Comparison of ENCODE assay signal across 15 cellular contexts in genomic region chr13:99367106-99367616, GRCh38. TPM values are rescaled to one million over a fixed set of nuclear protein-coding genes. Genes with fewer than 3 reads are reported as not detected.
DNase-seq lines count a peak whose midpoint lies in the region; ATAC-seq and TF ChIP-seq lines count a peak whose summit lies in the region.
"Had no signal": no experiment of that assay in that cellular context is flagged by ENCODE, and none has a peak within 500 bp of the region (broad histone marks: within the 10 kb centered on the region; RNA-seq: fewer than 3 reads in every experiment).

No MANE protein-coding gene starts in this region.

- CTCF ChIA-PET in CD8-positive, alpha-beta memory T cell (lab: Charles Lee): interaction anchor here (0.8 to 3.4 kb wide), 17 partner anchors 8 to 191 kb away, joined by 3 to 21 read pairs (median 5); no protein-coding TSS in a partner anchor

- peak overlapping the region; percentile 44 for H3K27ac ChIP-seq in CD8-positive, alpha-beta memory T cell (ENCODE audit: low read depth, low read length)
- H3K27ac ChIP-seq in WERI-Rb-1 (no peak overlapping the region), osteoblast (ENCODE audit: low read depth, low read length) (no peak overlapping the region), left lung (no peak overlapping the region)
- H3K27ac ChIP-seq in effector memory CD4-positive, alpha-beta T cell (ENCODE audit: insufficient read depth, low read length, poor library complexity, severe bottlenecking): peak overlapping the region; percentile 58

- H3K4me3 ChIP-seq in CD8-positive, alpha-beta memory T cell (ENCODE audit: low read length): peak overlapping the region; percentile 42
- H3K4me3 ChIP-seq in WERI-Rb-1 (ENCODE audit: low read depth, low read length) (no peak overlapping the region), osteoblast (ENCODE audit: insufficient read depth, low read length) (no peak overlapping the region), left lung (no peak overlapping the region)
- H3K4me3 ChIP-seq in effector memory CD4-positive, alpha-beta T cell (ENCODE audit: insufficient read depth, low read depth, low read length, poor library complexity, severe bottlenecking): no peak overlapping the region

- peak overlapping the region; percentile 67 to 89 (median 77) for H3K4me3 Mint-ChIP-seq in CD8-positive, alpha-beta memory T cell
- H3K4me3 Mint-ChIP-seq in naive thymus-derived CD8-positive, alpha-beta T cell: peak overlapping the region; percentile 55 to 82 (median 74)

- no peaks in the 10 kb centered on the region for H3K36me3 ChIP-seq in CD8-positive, alpha-beta memory T cell (ENCODE audit: insufficient read depth, low read length)
- peaks cover 24% of the 10 kb centered on the region for H3K36me3 ChIP-seq in WERI-Rb-1
- H3K36me3 ChIP-seq in effector memory CD4-positive, alpha-beta T cell (ENCODE audit: control insufficient read depth, insufficient read depth, low read length): no peaks in the 10 kb centered on the region
- H3K36me3 ChIP-seq in osteoblast (ENCODE audit: insufficient read depth, low read length): no peaks in the 10 kb centered on the region
- H3K36me3 ChIP-seq in left lung: peaks cover 0 to 25% of the 10 kb centered on the region in 2 donors

- H3K27me3 Mint-ChIP-seq in CD8-positive, alpha-beta memory T cell: no peaks in the 10 kb centered on the region
- H3K27me3 Mint-ChIP-seq in naive thymus-derived CD8-positive, alpha-beta T cell: no peaks in the 10 kb centered on the region

- no peaks in the 10 kb centered on the region for H3K9me3 Mint-ChIP-seq in CD8-positive, alpha-beta memory T cell
- no peaks in the 10 kb centered on the region for H3K9me3 Mint-ChIP-seq in naive thymus-derived CD8-positive, alpha-beta T cell

- H3K27ac Mint-ChIP-seq in CD8-positive, alpha-beta memory T cell: peak overlapping the region; percentile 91 to 98 (median 96)
- peak overlapping the region; percentile 93 to 99 (median 96) for H3K27ac Mint-ChIP-seq in naive thymus-derived CD8-positive, alpha-beta T cell

- intact Hi-C loops in left lung (cut with DNase I): no loop called here

- TF ChIP-seq CTCF in WERI-Rb-1 (IDR thresholded peaks at IDR 0.05; ENCODE audit: low read depth, low read length): no peak
- TF ChIP-seq CTCF in osteoblast (IDR thresholded peaks at IDR 0.05; ENCODE audit: extremely low read depth, low read depth, low read length): no peak
- TF ChIP-seq CTCF in left lung (IDR thresholded peaks at IDR 0.05): no peak

- no peak overlapping the region for H2AFZ ChIP-seq in osteoblast (ENCODE audit: low read length)

- H3K4me1 Mint-ChIP-seq in CD8-positive, alpha-beta memory T cell: peaks cover 77 to 98% (median 96%) of the 10 kb centered on the region in 3 donors
- peaks cover 50 to 96% (median 81%) of the 10 kb centered on the region in 4 donors for H3K4me1 Mint-ChIP-seq in naive thymus-derived CD8-positive, alpha-beta T cell

- peak; percentile 46 to 50 for ATAC-seq in naive thymus-derived CD8-positive, alpha-beta T cell
- no peak for ATAC-seq in left lung
- no peak for ATAC-seq in SK-N-SH treated with all-trans-retinoic acid at 6 μM for 48 hours

- peaks cover 94% of the 10 kb centered on the region for H3K4me1 ChIP-seq in CD8-positive, alpha-beta memory T cell (ENCODE audit: insufficient read depth, low read length)
- peaks cover 53% of the 10 kb centered on the region for H3K4me1 ChIP-seq in effector memory CD4-positive, alpha-beta T cell (ENCODE audit: control insufficient read depth, insufficient read depth, low read length, poor library complexity, severe bottlenecking)
- H3K4me1 ChIP-seq in osteoblast (ENCODE audit: insufficient read depth, low read length) (no peaks in the 10 kb centered on the region), left lung (no peaks in the 10 kb centered on the region)
- H3K4me1 ChIP-seq: BE2C had no signal

- peaks cover 3% of the 10 kb centered on the region for H4K20me1 ChIP-seq in osteoblast (ENCODE audit: insufficient read depth, low read length)

- peak in 2 of 5 donors; percentile 51 to 60 for DNase-seq in CD8-positive, alpha-beta memory T cell
- DNase-seq in WERI-Rb-1: peak; percentile 2
- no peak for DNase-seq in effector memory CD4-positive, alpha-beta T cell
- peak in 1 of 10 donors; percentile 58 for DNase-seq in naive thymus-derived CD8-positive, alpha-beta T cell
- no peak for DNase-seq in osteoblast (ENCODE audit: insufficient read length, low spot score, missing footprints)
- DNase-seq in left lung: no peak
- no peak for DNase-seq in DMS 273 treated with DMSO at 0.1 percent for 48 hours (lab: John Stamatoyannopoulos, UW)
- DNase-seq: activated CD4-positive, alpha-beta T cell treated with anti-CD3 and anti-CD28 coated beads for 1 hour; amygdala; BE2C; DND-41; NCI-H1048; NCI-H2227 treated with DMSO at 0.1 percent for 48 hours had no signal

- POLR2A ChIA-PET in CD8-positive, alpha-beta memory T cell (lab: Charles Lee): interaction anchor here (1.3 to 1.7 kb wide), 4 partner anchors 8 to 67 kb away, joined by 4 to 7 read pairs (median 4); no protein-coding TSS in a partner anchor
- POLR2A ChIA-PET in naive thymus-derived CD8-positive, alpha-beta T cell (lab: Charles Lee): interaction anchor here (1.1 to 5.1 kb wide), 4 partner anchors 9 to 97 kb away, joined by 3 to 56 read pairs (median 37); no protein-coding TSS in a partner anchor

- H3K4me2 ChIP-seq in osteoblast (ENCODE audit: insufficient read depth, low read length): no peak overlapping the region

- no peaks in the 10 kb centered on the region for H3K79me2 ChIP-seq in osteoblast (ENCODE audit: insufficient read depth, low read length)

- no peaks in the 10 kb centered on the region for H3K27me3 ChIP-seq in CD8-positive, alpha-beta memory T cell (ENCODE audit: insufficient read depth, low read length, poor library complexity, severe bottlenecking)
- H3K27me3 ChIP-seq in WERI-Rb-1 (ENCODE audit: insufficient read depth, low read depth, severe bottlenecking): no peaks in the 10 kb centered on the region
- no peaks in the 10 kb centered on the region for H3K27me3 ChIP-seq in effector memory CD4-positive, alpha-beta T cell (replicated peaks; ENCODE audit: control insufficient read depth, insufficient read depth, low read length, poor library complexity, severe bottlenecking)
- no peaks in the 10 kb centered on the region for H3K27me3 ChIP-seq in osteoblast (ENCODE audit: insufficient read depth, low read length)
- H3K27me3 ChIP-seq in left lung: no peaks in the 10 kb centered on the region
- H3K27me3 ChIP-seq: BE2C had no signal

- peaks cover 17 to 57% (median 30%) of the 10 kb centered on the region in 3 donors for H3K36me3 Mint-ChIP-seq in CD8-positive, alpha-beta memory T cell
- H3K36me3 Mint-ChIP-seq in naive thymus-derived CD8-positive, alpha-beta T cell: peaks cover 5 to 55% (median 36%) of the 10 kb centered on the region in 3 donors

- no peaks in the 10 kb centered on the region for H3K9me3 ChIP-seq in CD8-positive, alpha-beta memory T cell (ENCODE audit: low read length)
- H3K9me3 ChIP-seq in WERI-Rb-1 (ENCODE audit: severe bottlenecking): no peaks in the 10 kb centered on the region
- no peaks in the 10 kb centered on the region for H3K9me3 ChIP-seq in effector memory CD4-positive, alpha-beta T cell (ENCODE audit: control insufficient read depth, low read length)
- H3K9me3 ChIP-seq in osteoblast (ENCODE audit: low read depth, low read length): no peaks in the 10 kb centered on the region
- H3K9me3 ChIP-seq in left lung: no peaks in the 10 kb centered on the region
- H3K9me3 ChIP-seq: BE2C had no signal

TF ChIP-seq in SK-N-SH treated with all-trans-retinoic acid at 6 μM for 48 hours, 23 proteins besides CTCF, POLR2A, EP300 and RAD21:
- TF ChIP-seq ZNF565 (CRISPR knock-in tag; conservative IDR thresholded peaks at IDR 0.05; ENCODE audit: low read depth) (no peak), ESRRG (CRISPR knock-in tag; IDR thresholded peaks at IDR 0.05) (no peak), ZFP3 (CRISPR knock-in tag; IDR thresholded peaks at IDR 0.05) (no peak), TOX (CRISPR knock-in tag; IDR thresholded peaks at IDR 0.05; ENCODE audit: borderline replicate concordance) (no peak), ZFP30 (CRISPR knock-in tag; IDR thresholded peaks at IDR 0.05) (no peak), ZNF70 (CRISPR knock-in tag; IDR thresholded peaks at IDR 0.05) (no peak), OSR1 (CRISPR knock-in tag; IDR thresholded peaks at IDR 0.05) (no peak)
- TF ChIP-seq, protein P1, sequence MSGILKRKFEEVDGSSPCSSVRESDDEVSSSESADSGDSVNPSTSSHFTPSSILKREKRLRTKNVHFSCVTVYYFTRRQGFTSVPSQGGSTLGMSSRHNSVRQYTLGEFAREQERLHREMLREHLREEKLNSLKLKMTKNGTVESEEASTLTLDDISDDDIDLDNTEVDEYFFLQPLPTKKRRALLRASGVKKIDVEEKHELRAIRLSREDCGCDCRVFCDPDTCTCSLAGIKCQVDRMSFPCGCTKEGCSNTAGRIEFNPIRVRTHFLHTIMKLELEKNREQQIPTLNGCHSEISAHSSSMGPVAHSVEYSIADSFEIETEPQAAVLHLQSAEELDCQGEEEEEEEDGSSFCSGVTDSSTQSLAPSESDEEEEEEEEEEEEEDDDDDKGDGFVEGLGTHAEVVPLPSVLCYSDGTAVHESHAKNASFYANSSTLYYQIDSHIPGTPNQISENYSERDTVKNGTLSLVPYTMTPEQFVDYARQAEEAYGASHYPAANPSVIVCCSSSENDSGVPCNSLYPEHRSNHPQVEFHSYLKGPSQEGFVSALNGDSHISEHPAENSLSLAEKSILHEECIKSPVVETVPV (CRISPR knock-in tag; IDR thresholded peaks at IDR 0.05): no peak
- TF ChIP-seq, protein P2, sequence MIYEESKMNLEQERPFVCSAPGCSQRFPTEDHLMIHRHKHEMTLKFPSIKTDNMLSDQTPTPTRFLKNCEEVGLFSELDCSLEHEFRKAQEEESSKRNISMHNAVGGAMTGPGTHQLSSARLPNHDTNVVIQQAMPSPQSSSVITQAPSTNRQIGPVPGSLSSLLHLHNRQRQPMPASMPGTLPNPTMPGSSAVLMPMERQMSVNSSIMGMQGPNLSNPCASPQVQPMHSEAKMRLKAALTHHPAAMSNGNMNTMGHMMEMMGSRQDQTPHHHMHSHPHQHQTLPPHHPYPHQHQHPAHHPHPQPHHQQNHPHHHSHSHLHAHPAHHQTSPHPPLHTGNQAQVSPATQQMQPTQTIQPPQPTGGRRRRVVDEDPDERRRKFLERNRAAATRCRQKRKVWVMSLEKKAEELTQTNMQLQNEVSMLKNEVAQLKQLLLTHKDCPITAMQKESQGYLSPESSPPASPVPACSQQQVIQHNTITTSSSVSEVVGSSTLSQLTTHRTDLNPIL (CRISPR knock-in tag; IDR thresholded peaks at IDR 0.05; ENCODE audit: low read depth): no peak

RNA-seq across cellular contexts. Expression of gene GPR183, which starts 60.0 kb away (rescaled TPM):
- 10 to 100 TPM; 61.5 to 62.8 TPM for total RNA-seq in CD8-positive, alpha-beta memory T cell
- 232 TPM for polyA plus RNA-seq in CD8-positive, alpha-beta memory T cell
- 10 to 100 TPM in 1 of 2 experiments, 1 to 10 TPM in 1; 8.4 to 10.4 TPM for total RNA-seq in naive thymus-derived CD8-positive, alpha-beta T cell
- polyA plus RNA-seq in naive thymus-derived CD8-positive, alpha-beta T cell: 10 to 100 TPM in 2 of 3 donors, 1 to 10 TPM in 1; 9.2 to 35.5 (median 13.1) TPM
- 0.29 and 0.36 TPM in 2 replicates for total RNA-seq in osteoblast
- 10 to 100 TPM in 1 of 2 donors, 1 to 10 TPM in 1; 7.4 to 10.9 TPM for total RNA-seq in left lung
- total RNA-seq: renal cortical epithelial cell had no signal

Comparison
In these comparisons a context has a peak if more than half of its experiments do, and no peak if none do; other contexts are left out.
1. H3K27ac ChIP-seq: peak in CD8-positive, alpha-beta memory T cell (single experiment) and effector memory CD4-positive, alpha-beta T cell (single experiment); none in WERI-Rb-1 (single experiment), osteoblast (single experiment) and left lung (0 of 2).
2. ATAC-seq: peak in naive thymus-derived CD8-positive, alpha-beta T cell (2 of 2); none in left lung (single experiment) and SK-N-SH treated with all-trans-retinoic acid at 6 μM for 48 hours (single experiment).
3. RNA of gene GPR183, which starts 60.0 kb away (total RNA-seq): 61.5 to 62.8 TPM in CD8-positive, alpha-beta memory T cell; 7.4 to 10.9 TPM in left lung, 8.4 to 10.4 TPM in naive thymus-derived CD8-positive, alpha-beta T cell and 0.29 to 0.36 TPM in osteoblast; every median in the first group is over 4 times any median in the second.